12 cellular contexts compared by ENCODE assay signal in the genomic region with DNA sequence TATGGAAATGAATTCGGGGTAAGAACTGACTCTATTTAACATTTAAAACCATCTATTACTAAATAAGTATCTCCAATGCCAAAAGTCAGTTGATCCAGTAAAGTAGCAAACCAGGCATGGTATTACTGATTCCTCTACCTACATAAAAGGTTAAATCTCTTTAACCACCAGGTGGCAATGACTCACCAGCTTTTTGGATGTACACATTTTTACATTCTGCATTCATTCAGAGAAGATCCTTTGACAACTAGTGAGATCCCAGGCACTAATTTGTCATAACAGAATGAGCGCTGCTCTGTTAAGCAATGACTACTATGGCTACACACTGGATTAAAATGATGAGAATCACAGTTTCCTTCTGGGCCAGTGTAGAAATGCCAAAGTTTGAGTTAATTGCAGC.
DNase-seq lines count a peak whose midpoint lies in the region; ATAC-seq and TF ChIP-seq lines count a peak whose summit lies in the region.
"Had no signal": no experiment of that assay in that cellular context is flagged by ENCODE, and none has a peak within 500 bp of the region (broad histone marks: within the 10 kb centered on the region; RNA-seq: fewer than 3 reads in every experiment).

No MANE protein-coding gene starts in this region.

- H3K4me1 ChIP-seq in BE2C (no peaks in the 10 kb centered on the region), PC-3 (ENCODE audit: insufficient read depth, low read length) (no peaks in the 10 kb centered on the region), tibial artery (peaks cover 0 to 6% (median 0%) of the 10 kb centered on the region in 4 donors)

- H4K20me1 ChIP-seq in PC-3 (ENCODE audit: low read length) = no peaks in the 10 kb centered on the region

- H3K4me1 Mint-ChIP-seq in activated CD4-positive, alpha-beta T cell treated with anti-CD3 and anti-CD28 coated beads, Interleukin-2, amount 10 ng/mL, durations not matched to agents 7 days and 5 days = no peaks in the 10 kb centered on the region

- H3K36me3 ChIP-seq in BE2C (no peaks in the 10 kb centered on the region), PC-3 (ENCODE audit: low read depth, low read length) (no peaks in the 10 kb centered on the region), tibial artery (no peaks in the 10 kb centered on the region)

- CTCF ChIA-PET in PC-3 (lab: Charles Lee) = no interaction called here
- CTCF ChIA-PET in activated CD4-positive, alpha-beta T cell treated with anti-CD3 and anti-CD28 coated beads, Interleukin-2, amount 10 ng/mL, durations not matched to agents 7 days and 5 days (lab: Charles Lee) = no interaction called here

- DNase-seq in BE2C = peak; percentile 18
- DNase-seq in HuH-7 (ENCODE audit: low spot score) = peak; percentile 1
- DNase-seq in PC-3 = peak; percentile 63
- DNase-seq in fibroblast of the aortic adventitia (ENCODE audit: low read depth) = peak; percentile 39
- DNase-seq in tibial artery = no peak
- no peak for DNase-seq in stimulated activated CD4-positive, alpha-beta T cell treated with anti-CD3 and anti-CD28 coated beads, Interleukin-15, amount 100 ng/mL, for 24 hours
- DNase-seq in activated CD4-positive, alpha-beta T cell treated with anti-CD3 and anti-CD28 coated beads, Interleukin-2, amount 10 ng/mL, durations not matched to agents 7 days and 5 days = no peak
- DNase-seq: activated effector memory CD4-positive, alpha-beta T cell treated with Interleukin-2 at 50 U/mL for 16 hours; T-helper 2 cell had no signal

- no peak overlapping the region for H3K4me2 ChIP-seq in PC-3 (ENCODE audit: low read length)

- no TSS peak for BruUV-seq in PC-3 (replicated peaks; lab: Mats Ljungman, UMichigan)

- H3K9ac ChIP-seq in PC-3 (ENCODE audit: low read length) = no peak overlapping the region

- H3F3A ChIP-seq in PC-3 (ENCODE audit: low read length, unreplicated experiment) = no peaks in the 10 kb centered on the region

- H2AFZ ChIP-seq in PC-3 (ENCODE audit: low read length) = no peak overlapping the region

- no peaks in the 10 kb centered on the region for H3K9me2 ChIP-seq in PC-3 (replicated peaks; ENCODE audit: low read length)

- no peak overlapping the region for H3K4me3 Mint-ChIP-seq in activated CD4-positive, alpha-beta T cell treated with anti-CD3 and anti-CD28 coated beads, Interleukin-2, amount 10 ng/mL, durations not matched to agents 7 days and 5 days
- H3K4me3 Mint-ChIP-seq: natural killer cell treated with Interleukin-12 subunit alpha and Interleukin-12 subunit beta and Interleukin-15 and Interleukin-18, amount 100 ng/mL, for 72 hours had no signal

- intact Hi-C loops in PC-3 (cut with micrococcal nuclease) (loop anchor here (2.0 to 10.0 kb wide), 4 partner anchors 328 to 1466 kb away; partner anchors contain the start of gene GPC6), tibial artery (cut with DNase I; ENCODE audit: low total_unique reads) (no loop called here)

- H3K27me3 Mint-ChIP-seq in activated CD4-positive, alpha-beta T cell treated with anti-CD3 and anti-CD28 coated beads, Interleukin-2, amount 10 ng/mL, durations not matched to agents 7 days and 5 days = no peaks in the 10 kb centered on the region
- H3K27me3 Mint-ChIP-seq: natural killer cell treated with Interleukin-12 subunit alpha and Interleukin-12 subunit beta and Interleukin-15 and Interleukin-18, amount 100 ng/mL, for 72 hours had no signal

- TF ChIP-seq CTCF in BE2C (IDR thresholded peaks at IDR 0.05; ENCODE audit: low read depth, low read length) = peak; percentile 53
- TF ChIP-seq CTCF in PC-3 (conservative IDR thresholded peaks at IDR 0.05; ENCODE audit: low read depth, low read length) = peak; percentile 52
- TF ChIP-seq CTCF in fibroblast of the aortic adventitia (IDR thresholded peaks at IDR 0.05; ENCODE audit: insufficient read depth, low read length) = no peak
- no peak for TF ChIP-seq CTCF in tibial artery (IDR thresholded peaks at IDR 0.05)

- ATAC-seq in PC-3 = peak; percentile 71
- ATAC-seq in GM21737 (IDR thresholded peaks at IDR 0.05; ENCODE audit: unreplicated experiment) = no peak
- ATAC-seq: natural killer cell treated with Interleukin-12 subunit alpha and Interleukin-12 subunit beta and Interleukin-15 and Interleukin-18, amount 100 ng/mL, for 72 hours had no signal

- H3K27ac ChIP-seq in PC-3 (ENCODE audit: low read length) (no peak overlapping the region), tibial artery (no peak overlapping the region)
- H3K27ac ChIP-seq: HL-60 had no signal

- POLR2A ChIA-PET in PC-3 (lab: Charles Lee; ENCODE audit: unreplicated experiment) = no interaction called here
- POLR2A ChIA-PET in activated CD4-positive, alpha-beta T cell treated with anti-CD3 and anti-CD28 coated beads, Interleukin-2, amount 10 ng/mL, durations not matched to agents 7 days and 5 days (lab: Charles Lee) = no interaction called here

- no peaks in the 10 kb centered on the region for H3K36me3 Mint-ChIP-seq in activated CD4-positive, alpha-beta T cell treated with anti-CD3 and anti-CD28 coated beads, Interleukin-2, amount 10 ng/mL, durations not matched to agents 7 days and 5 days (ENCODE audit: low read depth)
- H3K36me3 Mint-ChIP-seq: natural killer cell treated with Interleukin-12 subunit alpha and Interleukin-12 subunit beta and Interleukin-15 and Interleukin-18, amount 100 ng/mL, for 72 hours had no signal

- peaks cover 5% of the 10 kb centered on the region for H3K9me3 Mint-ChIP-seq in activated CD4-positive, alpha-beta T cell treated with anti-CD3 and anti-CD28 coated beads, Interleukin-2, amount 10 ng/mL, durations not matched to agents 7 days and 5 days

- H3K27me3 ChIP-seq in BE2C (no peaks in the 10 kb centered on the region), PC-3 (ENCODE audit: low read length) (no peaks in the 10 kb centered on the region), tibial artery (no peaks in the 10 kb centered on the region)

- H3K79me2 ChIP-seq in PC-3 (ENCODE audit: low read length) = no peaks in the 10 kb centered on the region

- H3K9me3 ChIP-seq in BE2C (no peaks in the 10 kb centered on the region), PC-3 (ENCODE audit: low read length) (no peaks in the 10 kb centered on the region), tibial artery (no peaks in the 10 kb centered on the region)

- H3K27ac Mint-ChIP-seq in activated CD4-positive, alpha-beta T cell treated with anti-CD3 and anti-CD28 coated beads, Interleukin-2, amount 10 ng/mL, durations not matched to agents 7 days and 5 days = no peak overlapping the region
- H3K27ac Mint-ChIP-seq: natural killer cell treated with Interleukin-12 subunit alpha and Interleukin-12 subunit beta and Interleukin-15 and Interleukin-18, amount 100 ng/mL, for 72 hours had no signal

- no peak overlapping the region for H3K4me3 ChIP-seq in BE2C (ENCODE audit: low read depth, low read length)
- no peak overlapping the region for H3K4me3 ChIP-seq in PC-3 (ENCODE audit: low read length)
- H3K4me3 ChIP-seq in fibroblast of the aortic adventitia (ENCODE audit: low read depth, low read length) = no peak overlapping the region
- no peak overlapping the region for H3K4me3 ChIP-seq in tibial artery

Comparison
In these comparisons a context has a peak if more than half of its experiments do, and no peak if none do; other contexts are left out.
1. DNase-seq: peak in BE2C (single experiment), HuH-7 (single experiment), PC-3 (single experiment) and fibroblast of the aortic adventitia (single experiment); none in tibial artery (0 of 2), stimulated activated CD4-positive, alpha-beta T cell treated with anti-CD3 and anti-CD28 coated beads, Interleukin-15, amount 100 ng/mL, for 24 hours (single experiment) and activated CD4-positive, alpha-beta T cell treated with anti-CD3 and anti-CD28 coated beads, Interleukin-2, amount 10 ng/mL, durations not matched to agents 7 days and 5 days (single experiment).
2. CTCF ChIP-seq: peak in BE2C (single experiment) and PC-3 (single experiment); none in fibroblast of the aortic adventitia (single experiment) and tibial artery (0 of 2).